ENCODE assay signal across 3 cellular contexts in genomic region chr19:42250249-42250665, GRCh38.
TF ChIP-seq lines count a peak whose summit lies in the region.

No MANE protein-coding gene starts in this region.

TF ChIP-seq in SK-N-SH, 30 proteins besides CTCF, POLR2A, EP300 and RAD21:
- no peak for TF ChIP-seq TEAD4 (IDR thresholded peaks at IDR 0.05; ENCODE audit: borderline replicate concordance, insufficient read depth)
- TF ChIP-seq NRF1 (IDR thresholded peaks at IDR 0.05; ENCODE audit: low read depth, low read length), result no peak
- no peak for TF ChIP-seq TAF1 (IDR thresholded peaks at IDR 0.05; ENCODE audit: borderline replicate concordance, low read depth, low read length)
- TF ChIP-seq, protein P1, sequence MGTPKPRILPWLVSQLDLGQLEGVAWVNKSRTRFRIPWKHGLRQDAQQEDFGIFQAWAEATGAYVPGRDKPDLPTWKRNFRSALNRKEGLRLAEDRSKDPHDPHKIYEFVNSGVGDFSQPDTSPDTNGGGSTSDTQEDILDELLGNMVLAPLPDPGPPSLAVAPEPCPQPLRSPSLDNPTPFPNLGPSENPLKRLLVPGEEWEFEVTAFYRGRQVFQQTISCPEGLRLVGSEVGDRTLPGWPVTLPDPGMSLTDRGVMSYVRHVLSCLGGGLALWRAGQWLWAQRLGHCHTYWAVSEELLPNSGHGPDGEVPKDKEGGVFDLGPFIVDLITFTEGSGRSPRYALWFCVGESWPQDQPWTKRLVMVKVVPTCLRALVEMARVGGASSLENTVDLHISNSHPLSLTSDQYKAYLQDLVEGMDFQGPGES (IDR thresholded peaks at IDR 0.05; ENCODE audit: low read depth, low read length), result no peak
- no peak for TF ChIP-seq RCOR1 (IDR thresholded peaks at IDR 0.05; ENCODE audit: low read length)
- TF ChIP-seq GATA2 (CRISPR knock-in tag; IDR thresholded peaks at IDR 0.05), result no peak
- no peak for TF ChIP-seq SIN3A (IDR thresholded peaks at IDR 0.05; ENCODE audit: borderline replicate concordance, low read depth, low read length)
- no peak for TF ChIP-seq POLR2AphosphoS5 (IDR thresholded peaks at IDR 0.05; ENCODE audit: low read depth, low read length)
- no peak for TF ChIP-seq USF2 (IDR thresholded peaks at IDR 0.05; ENCODE audit: borderline replicate concordance, low read depth, low read length)
- TF ChIP-seq MEF2A (IDR thresholded peaks at IDR 0.05; ENCODE audit: borderline replicate concordance, low read depth), result no peak
- no peak for TF ChIP-seq FOXM1 (IDR thresholded peaks at IDR 0.05; ENCODE audit: low read depth)
- no peak for TF ChIP-seq PBX3 (IDR thresholded peaks at IDR 0.05)
- TF ChIP-seq FOSL2 (IDR thresholded peaks at IDR 0.05; ENCODE audit: borderline replicate concordance, low read depth), result no peak
- TF ChIP-seq SMC3 (IDR thresholded peaks at IDR 0.05; ENCODE audit: low read depth, low read length), result no peak
- TF ChIP-seq EZH2phosphoT487 (IDR thresholded peaks at IDR 0.05; ENCODE audit: borderline replicate concordance, low read depth), result no peak
- TF ChIP-seq ELF1 (IDR thresholded peaks at IDR 0.05), result no peak

TF ChIP-seq in SK-N-SH treated with all-trans-retinoic acid at 6 μM for 48 hours, 23 proteins besides CTCF, POLR2A, EP300 and RAD21:
- TF ChIP-seq CREB5 (CRISPR knock-in tag; IDR thresholded peaks at IDR 0.05; ENCODE audit: low read depth) (no peak), ZFP3 (CRISPR knock-in tag; IDR thresholded peaks at IDR 0.05) (no peak), ZC3H10 (CRISPR knock-in tag; IDR thresholded peaks at IDR 0.05) (no peak), ZNF565 (CRISPR knock-in tag; conservative IDR thresholded peaks at IDR 0.05; ENCODE audit: low read depth) (no peak), TSHZ2 (CRISPR knock-in tag; IDR thresholded peaks at IDR 0.05) (no peak), TCF4 (CRISPR knock-in tag; IDR thresholded peaks at IDR 0.05; ENCODE audit: borderline replicate concordance) (no peak)

TF ChIP-seq in K562, 482 proteins besides CTCF, POLR2A, EP300 and RAD21:
- peak; percentile 62 for TF ChIP-seq POLR2G (IDR thresholded peaks at IDR 0.05; ENCODE audit: low read depth, low read length)
- TF ChIP-seq, protein P2, sequence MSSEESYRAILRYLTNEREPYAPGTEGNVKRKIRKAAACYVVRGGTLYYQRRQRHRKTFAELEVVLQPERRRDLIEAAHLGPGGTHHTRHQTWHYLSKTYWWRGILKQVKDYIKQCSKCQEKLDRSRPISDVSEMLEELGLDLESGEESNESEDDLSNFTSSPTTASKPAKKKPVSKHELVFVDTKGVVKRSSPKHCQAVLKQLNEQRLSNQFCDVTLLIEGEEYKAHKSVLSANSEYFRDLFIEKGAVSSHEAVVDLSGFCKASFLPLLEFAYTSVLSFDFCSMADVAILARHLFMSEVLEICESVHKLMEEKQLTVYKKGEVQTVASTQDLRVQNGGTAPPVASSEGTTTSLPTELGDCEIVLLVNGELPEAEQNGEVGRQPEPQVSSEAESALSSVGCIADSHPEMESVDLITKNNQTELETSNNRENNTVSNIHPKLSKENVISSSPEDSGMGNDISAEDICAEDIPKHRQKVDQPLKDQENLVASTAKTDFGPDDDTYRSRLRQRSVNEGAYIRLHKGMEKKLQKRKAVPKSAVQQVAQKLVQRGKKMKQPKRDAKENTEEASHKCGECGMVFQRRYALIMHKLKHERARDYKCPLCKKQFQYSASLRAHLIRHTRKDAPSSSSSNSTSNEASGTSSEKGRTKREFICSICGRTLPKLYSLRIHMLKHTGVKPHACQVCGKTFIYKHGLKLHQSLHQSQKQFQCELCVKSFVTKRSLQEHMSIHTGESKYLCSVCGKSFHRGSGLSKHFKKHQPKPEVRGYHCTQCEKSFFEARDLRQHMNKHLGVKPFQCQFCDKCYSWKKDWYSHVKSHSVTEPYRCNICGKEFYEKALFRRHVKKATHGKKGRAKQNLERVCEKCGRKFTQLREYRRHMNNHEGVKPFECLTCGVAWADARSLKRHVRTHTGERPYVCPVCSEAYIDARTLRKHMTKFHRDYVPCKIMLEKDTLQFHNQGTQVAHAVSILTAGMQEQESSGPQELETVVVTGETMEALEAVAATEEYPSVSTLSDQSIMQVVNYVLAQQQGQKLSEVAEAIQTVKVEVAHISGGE (CRISPR knock-in tag; IDR thresholded peaks at IDR 0.05), result no peak
